ENCODE assay signal across 22 cellular contexts in the genomic region with DNA sequence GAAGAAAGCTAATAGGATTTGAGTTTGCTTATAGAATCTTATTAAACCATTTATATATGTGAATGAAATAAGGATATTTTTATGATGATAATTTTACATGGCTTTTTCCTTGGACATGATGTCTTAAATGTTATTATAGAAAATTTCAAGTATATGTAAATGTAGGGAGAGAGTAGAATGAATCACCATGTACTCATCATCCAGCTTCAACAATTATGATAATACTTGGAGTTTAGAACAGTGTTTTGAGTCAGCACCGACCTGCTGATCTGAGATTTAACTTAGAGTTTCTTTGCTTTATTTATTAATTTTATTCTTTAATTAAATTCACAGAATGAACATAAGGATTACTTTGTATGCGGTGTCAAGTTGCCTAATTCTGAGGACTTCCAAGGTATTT.
A peak's percentile ranks its signal among the peaks of the same experiment; 100 is the strongest.
DNase-seq lines count a peak whose midpoint lies in the region; ATAC-seq and TF ChIP-seq lines count a peak whose summit lies in the region.
"Had no signal": no experiment of that assay in that cellular context is flagged by ENCODE, and none has a peak within 500 bp of the region (broad histone marks: within the 10 kb centered on the region; RNA-seq: fewer than 3 reads in every experiment).

No MANE protein-coding gene starts in this region.

- WGBS in IMR-90 (ENCODE audit: extremely low coverage in 2 of 2, insufficient read length in 1 of 2), 2 experiments = no CpG with 5 or more reads among the region's 2 CpGs

- ATAC-seq in IMR-90 (ENCODE audit: low read depth) (peak; percentile 61), left ventricle myocardium superior (no peak), HG03175 (IDR thresholded peaks at IDR 0.05; ENCODE audit: unreplicated experiment) (no peak)
- ATAC-seq: psoas muscle; stimulated activated naive B cell treated with anti-CD40 and anti-IgM and Interleukin-4, amounts not matched to agents 10 μg/mL and 1 μg/mL and 100 μg/mL, for 72 hours; T-cell had no signal

- H3K4ac ChIP-seq in IMR-90 (ENCODE audit: low read depth, low read length) = no peak overlapping the region

- H2BK120ac ChIP-seq in IMR-90 (ENCODE audit: low read depth, low read length) = no peak overlapping the region

- no peak overlapping the region for H3K18ac ChIP-seq in IMR-90 (ENCODE audit: low read depth, low read length)

- no peak overlapping the region for H4K8ac ChIP-seq in IMR-90 (ENCODE audit: low read depth in 2 of 2, low read length in 2 of 2)

- no peak overlapping the region for H3K56ac ChIP-seq in IMR-90 (ENCODE audit: extremely low read depth, insufficient read depth, low read length)

- intact Hi-C loops in IMR-90 (cut with micrococcal nuclease) (no loop called here), left ventricle myocardium superior (cut with micrococcal nuclease) (no loop called here)

- DNase-seq in A172 (ENCODE audit: low spot score) (peak; percentile 49), IMR-90 (peak; percentile 84), astrocyte of the spinal cord (ENCODE audit: low read depth, low spot score) (peak; percentile 75), fibroblast of the aortic adventitia (ENCODE audit: low read depth) (peak; percentile 60), NCI-H1092 (lab: John Stamatoyannopoulos, UW) (no peak), left ventricle myocardium superior (no peak), coronary artery (ENCODE audit: low spot score) (no peak)
- DNase-seq: 8988T; activated CD4-positive, alpha-beta memory T cell treated with anti-CD3 and anti-CD28 coated beads, Interleukin-2, amount 10 ng/mL, durations not matched to agents 7 days and 5 days; activated naive CD4-positive, alpha-beta T cell treated with anti-CD3 and anti-CD28 coated beads, Interleukin-2, amount 10 ng/mL, durations not matched to agents 7 days and 5 days; activated T-cell treated with anti-CD3 and anti-CD28 coated beads, Interleukin-2, amount 50 U/mL, for 1 hour; C1 segment of cervical spinal cord; DMS153; esophagus squamous epithelium; hippocampal formation; NCI-H146; Peyer's patch; psoas muscle; stimulated activated naive B cell treated with anti-CD40 and anti-IgM and Interleukin-4, amounts not matched to agents 10 μg/mL and 1 μg/mL and 100 μg/mL, for 72 hours; T-cell; tibial artery had no signal

- H4K91ac ChIP-seq in IMR-90 (ENCODE audit: insufficient read depth, low read depth, low read length) = no peak overlapping the region

- no TSS peak for BruUV-seq in IMR-90 (replicated peaks; lab: Mats Ljungman, UMichigan)

- H3K4me3 ChIP-seq in IMR-90 (ENCODE audit: insufficient read depth, low read depth, low read length) (no peak overlapping the region), astrocyte of the spinal cord (ENCODE audit: low read depth, low read length) (no peak overlapping the region), fibroblast of the aortic adventitia (ENCODE audit: low read depth, low read length) (no peak overlapping the region), coronary artery (no peak overlapping the region)
- H3K4me3 ChIP-seq: esophagus squamous epithelium, Peyer's patch, psoas muscle, tibial artery had no signal

- H3K79me1 ChIP-seq in IMR-90 (ENCODE audit: low read depth in 1 of 2, low read length in 2 of 2) = no peaks in the 10 kb centered on the region

- H2BK15ac ChIP-seq in IMR-90 (ENCODE audit: low read depth, low read length) = no peak overlapping the region

- no peaks in the 10 kb centered on the region; the same call in 1 of the 2 replicates for H3K36me3 ChIP-seq in IMR-90 (ENCODE audit: control insufficient read depth, insufficient read depth, low read length)

- no peak overlapping the region for H3K4me2 ChIP-seq in IMR-90 (ENCODE audit: low read depth, low read length)

- peaks cover 4% of the 10 kb centered on the region; the same call in 1 of the 2 replicates for H4K20me1 ChIP-seq in IMR-90 (ENCODE audit: insufficient read depth, low read length)

- POLR2A ChIA-PET in IMR-90 (lab: Charles Lee; ENCODE audit: unreplicated experiment) = no interaction called here

- no peak overlapping the region for H3K14ac ChIP-seq in IMR-90 (replicated peaks; ENCODE audit: low read depth, low read length)

- H2AK9ac ChIP-seq in IMR-90 (replicated peaks; ENCODE audit: low read depth, low read length, poor library complexity) = no peak overlapping the region

- TF ChIP-seq RAD21 in IMR-90 (IDR thresholded peaks at IDR 0.05; ENCODE audit: low read length) = no peak

- TF ChIP-seq POLR2A in IMR-90 (IDR thresholded peaks at IDR 0.05; ENCODE audit: low read depth, low read length) = no peak

- in situ Hi-C loops in IMR-90 (cut with MboI; ENCODE audit: low sequenced_read_pairs) (no loop called here), astrocyte of the spinal cord (cut with HindIII; ENCODE audit: low sequenced_read_pairs) (no loop called here)

- H3K27ac ChIP-seq in IMR-90 (ENCODE audit: insufficient read depth, low read length) (no peak overlapping the region), coronary artery (no peak overlapping the region)
- H3K27ac ChIP-seq: esophagus squamous epithelium, Peyer's patch, psoas muscle, tibial artery had no signal

- H2AFZ ChIP-seq in IMR-90 (replicated peaks; ENCODE audit: low read length, poor library complexity) = no peak overlapping the region

- H2BK20ac ChIP-seq in IMR-90 (ENCODE audit: low read depth, low read length) = no peak overlapping the region

- no peak overlapping the region for H2BK5ac ChIP-seq in IMR-90 (ENCODE audit: low read depth, low read length, poor library complexity, severe bottlenecking)

- H3K23ac ChIP-seq in IMR-90 (ENCODE audit: low read depth, low read length) = no peak overlapping the region

- H3K9ac ChIP-seq in IMR-90 (ENCODE audit: low read depth, low read length) = no peak overlapping the region

- H3K4me1 ChIP-seq in IMR-90 (ENCODE audit: control insufficient read depth, insufficient read depth, low read length) = peaks cover 8% of the 10 kb centered on the region
- H3K4me1 ChIP-seq: esophagus squamous epithelium, Peyer's patch, psoas muscle, tibial artery had no signal

- dilution Hi-C loops in IMR-90 (cut with HindIII; ENCODE audit: low sequenced_read_pairs, unreplicated experiment) = no loop called here

- no peaks in the 10 kb centered on the region for H3K27me3 ChIP-seq in IMR-90 (ENCODE audit: control insufficient read depth, insufficient read depth, low read length)
- H3K27me3 ChIP-seq: esophagus squamous epithelium, Peyer's patch, tibial artery had no signal

- CTCF ChIA-PET in IMR-90 (lab: Yijun Ruan, JAX) = interaction anchor here (1.1 kb wide), 1 partner anchor 9 kb away, joined by 3 read pairs; no protein-coding TSS in a partner anchor

- H2AK5ac ChIP-seq in IMR-90 (ENCODE audit: low read depth, low read length) = no peak overlapping the region

- no peaks in the 10 kb centered on the region for H3K9me3 ChIP-seq in IMR-90 (ENCODE audit: control insufficient read depth, insufficient read depth, low read length)
- H3K9me3 ChIP-seq: esophagus squamous epithelium, Peyer's patch, psoas muscle, tibial artery had no signal

- TF ChIP-seq CTCF in IMR-90 (conservative IDR thresholded peaks at IDR 0.05; ENCODE audit: low read depth, low read length) (no peak), astrocyte of the spinal cord (IDR thresholded peaks at IDR 0.05; ENCODE audit: low read depth, low read length) (no peak), fibroblast of the aortic adventitia (IDR thresholded peaks at IDR 0.05; ENCODE audit: insufficient read depth, low read length) (no peak), coronary artery (IDR thresholded peaks at IDR 0.05) (no peak)

- no peaks in the 10 kb centered on the region; the same call in 1 of the 2 replicates for H3K9me1 ChIP-seq in IMR-90 (ENCODE audit: insufficient read depth, low read length)

- no peak overlapping the region for H4K5ac ChIP-seq in IMR-90 (ENCODE audit: low read depth, low read length)

TF ChIP-seq in IMR-90, 13 proteins besides CTCF, POLR2A, EP300 and RAD21:
- no peak for TF ChIP-seq SMC3 (IDR thresholded peaks at IDR 0.05; ENCODE audit: low read depth, low read length)
- 0 out of 2 replicates have a peak, but pooled peaks have one; percentile 7 for TF ChIP-seq MAFK (IDR thresholded peaks at IDR 0.05; ENCODE audit: low read depth, low read length)
- TF ChIP-seq CHD1 (IDR thresholded peaks at IDR 0.05; ENCODE audit: low read depth, low read length) = no peak
- no peak for TF ChIP-seq NFE2L2 (IDR thresholded peaks at IDR 0.05; ENCODE audit: low read depth, low read length)
- no peak for TF ChIP-seq MXI1 (IDR thresholded peaks at IDR 0.05; ENCODE audit: borderline replicate concordance, low read depth, low read length)
- no peak for TF ChIP-seq MAZ (IDR thresholded peaks at IDR 0.05; ENCODE audit: borderline replicate concordance, low read depth, low read length)
- TF ChIP-seq, protein P1, sequence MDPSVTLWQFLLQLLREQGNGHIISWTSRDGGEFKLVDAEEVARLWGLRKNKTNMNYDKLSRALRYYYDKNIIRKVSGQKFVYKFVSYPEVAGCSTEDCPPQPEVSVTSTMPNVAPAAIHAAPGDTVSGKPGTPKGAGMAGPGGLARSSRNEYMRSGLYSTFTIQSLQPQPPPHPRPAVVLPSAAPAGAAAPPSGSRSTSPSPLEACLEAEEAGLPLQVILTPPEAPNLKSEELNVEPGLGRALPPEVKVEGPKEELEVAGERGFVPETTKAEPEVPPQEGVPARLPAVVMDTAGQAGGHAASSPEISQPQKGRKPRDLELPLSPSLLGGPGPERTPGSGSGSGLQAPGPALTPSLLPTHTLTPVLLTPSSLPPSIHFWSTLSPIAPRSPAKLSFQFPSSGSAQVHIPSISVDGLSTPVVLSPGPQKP (IDR thresholded peaks at IDR 0.05; ENCODE audit: borderline replicate concordance, low read depth, low read length) = no peak
- TF ChIP-seq FOS (IDR thresholded peaks at IDR 0.05; ENCODE audit: low read depth, low read length) = no peak
- TF ChIP-seq USF2 (IDR thresholded peaks at IDR 0.05; ENCODE audit: low read depth, low read length) = no peak

Comparison
In these comparisons a context has a peak if more than half of its experiments do, and no peak if none do; other contexts are left out.
1. DNase-seq: peak in A172 (single experiment), IMR-90 (single experiment), astrocyte of the spinal cord (single experiment) and fibroblast of the aortic adventitia (single experiment); none in NCI-H1092 (single experiment), left ventricle myocardium superior (single experiment) and coronary artery (single experiment).